Comparison of ENCODE assay signal across 9 cellular contexts in genomic region chrX:45806410-45807121, GRCh38.
DNase-seq lines count a peak whose midpoint lies in the region; ATAC-seq, FAIRE-seq and TF ChIP-seq lines count a peak whose summit lies in the region.
"Had no signal": no experiment of that assay in that cellular context is flagged by ENCODE, and none has a peak within 500 bp of the region (broad histone marks: within the 10 kb centered on the region; RNA-seq: fewer than 3 reads in every experiment).

No MANE protein-coding gene starts in this region.

- TF ChIP-seq CTCF in fibroblast of pulmonary artery (IDR thresholded peaks at IDR 0.05; ENCODE audit: low read length, missing control alignments), result no peak

- peak overlapping the region in 1 of 2 donors; percentile 86 for H3K27ac ChIP-seq in small intestine (ENCODE audit: low read depth in 1 of 2, low read length in 1 of 2)

- peak overlapping the region; percentile 79 for H3K4me3 Mint-ChIP-seq in activated CD4-positive, alpha-beta T cell treated with anti-CD3 and anti-CD28 coated beads, Interleukin-2, amount 10 ng/mL, durations not matched to agents 7 days and 5 days

- no peaks in the 10 kb centered on the region for H3K9me3 ChIP-seq in small intestine (ENCODE audit: control insufficient read depth, low read depth)

- H3K4me1 Mint-ChIP-seq in activated CD4-positive, alpha-beta T cell treated with anti-CD3 and anti-CD28 coated beads, Interleukin-2, amount 10 ng/mL, durations not matched to agents 7 days and 5 days, result peaks cover 85% of the 10 kb centered on the region

- CTCF ChIA-PET in activated CD4-positive, alpha-beta T cell treated with anti-CD3 and anti-CD28 coated beads, Interleukin-2, amount 10 ng/mL, durations not matched to agents 7 days and 5 days (lab: Charles Lee), result interaction anchor here (1.0 to 1.6 kb wide), 4 partner anchors 10 to 20 kb away, joined by 3 to 6 read pairs (median 4); no protein-coding TSS in a partner anchor

- 25 to 49% (median 39%) methylated on average over 10 of the region's 10 CpGs for WGBS in small intestine, 3 donors

- H3K27me3 Mint-ChIP-seq in activated CD4-positive, alpha-beta T cell treated with anti-CD3 and anti-CD28 coated beads, Interleukin-2, amount 10 ng/mL, durations not matched to agents 7 days and 5 days, result no peaks in the 10 kb centered on the region

- H3K27ac Mint-ChIP-seq in activated CD4-positive, alpha-beta T cell treated with anti-CD3 and anti-CD28 coated beads, Interleukin-2, amount 10 ng/mL, durations not matched to agents 7 days and 5 days, result peak overlapping the region; percentile 96

- H3K4me3 ChIP-seq in fibroblast of pulmonary artery (replicated peaks; ENCODE audit: low read depth, low read length) (peak overlapping the region; percentile 52), small intestine (ENCODE audit: low read depth in 1 of 2, low read length in 2 of 2) (no peak overlapping the region)

- DNase-seq in activated CD4-positive, alpha-beta T cell treated with anti-CD3 and anti-CD28 coated beads for 4 hours, result peak; percentile 43 to 45
- DNase-seq in activated CD4-positive, alpha-beta T cell treated with anti-CD3 and anti-CD28 coated beads, Interleukin-2, amount 50 U/mL, for 48 hours, result no peak
- DNase-seq in activated CD4-positive, alpha-beta T cell treated with anti-CD3 and anti-CD28 coated beads, Interleukin-2, amount 10 ng/mL, durations not matched to agents 7 days and 5 days, result peak; percentile 67
- DNase-seq in fibroblast of pulmonary artery (ENCODE audit: low read depth) (peak; percentile 80), small intestine (peak; percentile 41), NCI-H187 (lab: John Stamatoyannopoulos, UW) (no peak), SW 1271 (lab: John Stamatoyannopoulos, UW) (no peak)

- no peaks in the 10 kb centered on the region for H3K36me3 ChIP-seq in small intestine (ENCODE audit: control insufficient read depth in 2 of 2, insufficient read depth in 2 of 2, low read length in 2 of 2)

- POLR2A ChIA-PET in activated CD4-positive, alpha-beta T cell treated with anti-CD3 and anti-CD28 coated beads, Interleukin-2, amount 10 ng/mL, durations not matched to agents 7 days and 5 days (lab: Charles Lee), result interaction anchor here (0.6 to 0.7 kb wide), 4 partner anchors 10 to 1300 kb away, joined by 3 to 4 read pairs (median 4); no protein-coding TSS in a partner anchor

- H3K36me3 Mint-ChIP-seq in activated CD4-positive, alpha-beta T cell treated with anti-CD3 and anti-CD28 coated beads, Interleukin-2, amount 10 ng/mL, durations not matched to agents 7 days and 5 days (ENCODE audit: low read depth), result peaks cover 26% of the 10 kb centered on the region

- peaks cover 2% of the 10 kb centered on the region for H3K9me3 Mint-ChIP-seq in activated CD4-positive, alpha-beta T cell treated with anti-CD3 and anti-CD28 coated beads, Interleukin-2, amount 10 ng/mL, durations not matched to agents 7 days and 5 days

- FAIRE-seq in small intestine (lab: Jason Lieb, UNC), result no peak
- FAIRE-seq: colon had no signal

- H3K4me1 ChIP-seq in small intestine (ENCODE audit: control insufficient read depth in 2 of 2, insufficient read depth in 1 of 2, low read depth in 1 of 2, low read length in 1 of 2), result no peaks in the 10 kb centered on the region

- peak; percentile 68 for ATAC-seq in HG03159 (IDR thresholded peaks at IDR 0.05; ENCODE audit: unreplicated experiment)

- no peaks in the 10 kb centered on the region for H3K27me3 ChIP-seq in small intestine (ENCODE audit: control insufficient read depth in 2 of 2, insufficient read depth in 2 of 2, low read length in 2 of 2)

Comparison
In these comparisons a context has a peak if more than half of its experiments do, and no peak if none do; other contexts are left out.
1. DNase-seq: peak in activated CD4-positive, alpha-beta T cell treated with anti-CD3 and anti-CD28 coated beads for 4 hours (2 of 2), activated CD4-positive, alpha-beta T cell treated with anti-CD3 and anti-CD28 coated beads, Interleukin-2, amount 10 ng/mL, durations not matched to agents 7 days and 5 days (single experiment), fibroblast of pulmonary artery (single experiment) and small intestine (single experiment); none in activated CD4-positive, alpha-beta T cell treated with anti-CD3 and anti-CD28 coated beads, Interleukin-2, amount 50 U/mL, for 48 hours (0 of 2), NCI-H187 (0 of 2) and SW 1271 (0 of 2).